8 cellular contexts compared by ENCODE assay signal in the genomic region with DNA sequence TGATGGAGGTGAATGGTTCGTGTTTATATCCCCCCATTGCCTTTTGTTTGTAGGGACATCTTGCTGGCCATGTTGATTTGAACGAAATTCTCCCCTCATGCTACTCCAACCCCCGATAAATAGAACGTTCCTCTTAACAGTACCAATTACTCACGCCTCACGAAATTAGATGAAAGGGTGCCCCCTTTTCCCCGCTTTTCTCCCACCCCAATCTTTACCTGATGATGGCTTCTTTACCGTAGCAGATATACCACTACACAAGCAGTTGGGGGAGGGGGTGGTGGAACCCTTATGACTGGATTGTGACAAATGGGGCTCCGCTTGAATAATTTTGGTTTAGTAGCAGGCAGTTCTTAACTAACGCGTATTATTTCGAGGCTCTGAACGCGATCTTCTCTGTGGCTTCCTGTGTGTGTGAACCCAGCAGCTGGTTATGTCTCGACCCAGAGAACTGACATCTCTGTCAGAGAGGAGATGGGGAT. TPM values are rescaled to one million over a fixed set of nuclear protein-coding genes. Genes with fewer than 3 reads are reported as not detected.
A peak's percentile ranks its signal among the peaks of the same experiment; 100 is the strongest.
DNase-seq lines count a peak whose midpoint lies in the region; ATAC-seq and TF ChIP-seq lines count a peak whose summit lies in the region.

No MANE protein-coding gene starts in this region.

- H3K27ac Mint-ChIP-seq in naive B cell: peak overlapping the region; percentile 86 to 97 (median 96)
- peak overlapping the region; percentile 93 for H3K27ac Mint-ChIP-seq in stimulated activated naive B cell treated with anti-CD40 and anti-IgM and Interleukin-4, amounts not matched to agents 10 μg/mL and 1 μg/mL and 100 μg/mL, for 72 hours

- H3K4me3 Mint-ChIP-seq in naive B cell: peak overlapping the region; percentile 84 to 97 (median 92)
- H3K4me3 Mint-ChIP-seq in stimulated activated naive B cell treated with anti-CD40 and anti-IgM and Interleukin-4, amounts not matched to agents 10 μg/mL and 1 μg/mL and 100 μg/mL, for 72 hours: peak overlapping the region; percentile 84 to 91

- no peak for TF ChIP-seq CTCF in GM12865 (IDR thresholded peaks at IDR 0.05; ENCODE audit: insufficient read depth, low read depth, low read length, missing control alignments)
- TF ChIP-seq CTCF in epithelial cell of proximal tubule (conservative IDR thresholded peaks at IDR 0.05; ENCODE audit: low read depth, low read length): no peak

- peak overlapping the region; percentile 64 for H3K4me3 ChIP-seq in GM12865 (ENCODE audit: low read depth, low read length)
- H3K4me3 ChIP-seq in epithelial cell of proximal tubule (ENCODE audit: low read depth, low read length): peak overlapping the region; percentile 80

- no peaks in the 10 kb centered on the region for H3K9me3 Mint-ChIP-seq in naive B cell
- no peaks in the 10 kb centered on the region for H3K9me3 Mint-ChIP-seq in stimulated activated naive B cell treated with anti-CD40 and anti-IgM and Interleukin-4, amounts not matched to agents 10 μg/mL and 1 μg/mL and 100 μg/mL, for 72 hours

- peaks cover 23 to 48% (median 30%) of the 10 kb centered on the region in 3 donors for H3K4me1 Mint-ChIP-seq in naive B cell
- H3K4me1 Mint-ChIP-seq in stimulated activated naive B cell treated with anti-CD40 and anti-IgM and Interleukin-4, amounts not matched to agents 10 μg/mL and 1 μg/mL and 100 μg/mL, for 72 hours: peaks cover 10 to 26% of the 10 kb centered on the region in 2 donors

- H3K36me3 Mint-ChIP-seq in naive B cell: no peaks in the 10 kb centered on the region
- H3K36me3 Mint-ChIP-seq in stimulated activated naive B cell treated with anti-CD40 and anti-IgM and Interleukin-4, amounts not matched to agents 10 μg/mL and 1 μg/mL and 100 μg/mL, for 72 hours: no peaks in the 10 kb centered on the region

- DNase-seq in GM12865 (ENCODE audit: low read depth): peak; percentile 95
- peak; percentile 66 for DNase-seq in NCI-H69 (lab: John Stamatoyannopoulos, UW)
- DNase-seq in activated CD8-positive, alpha-beta memory T cell treated with anti-CD3 and anti-CD28 coated beads, Interleukin-2, amount 50 U/mL, for 1 hour (ENCODE audit: extremely low read depth): peak; percentile 22
- DNase-seq in epithelial cell of proximal tubule (ENCODE audit: low read depth): peak; percentile 39
- peak; percentile 64 for DNase-seq in naive B cell
- DNase-seq in stimulated activated naive B cell treated with anti-CD40 and anti-IgM and Interleukin-4, amounts not matched to agents 10 μg/mL and 1 μg/mL and 100 μg/mL, for 72 hours: peak; percentile 56
- DNase-seq in iPS-NIHi7 (ENCODE audit: extremely low spot score): no peak

- H3K27me3 Mint-ChIP-seq in naive B cell: peaks cover 0 to 4% (median 0%) of the 10 kb centered on the region in 3 donors
- peaks cover 0 to 5% of the 10 kb centered on the region in 2 donors for H3K27me3 Mint-ChIP-seq in stimulated activated naive B cell treated with anti-CD40 and anti-IgM and Interleukin-4, amounts not matched to agents 10 μg/mL and 1 μg/mL and 100 μg/mL, for 72 hours

- ATAC-seq in HG02642 (IDR thresholded peaks at IDR 0.05; ENCODE audit: poor library complexity, unreplicated experiment): peak; percentile 32
- peak; percentile 47 to 58 for ATAC-seq in naive B cell (ENCODE audit: low read depth in 2 of 2)
- ATAC-seq in stimulated activated naive B cell treated with anti-CD40 and anti-IgM and Interleukin-4, amounts not matched to agents 10 μg/mL and 1 μg/mL and 100 μg/mL, for 72 hours (replicated peaks): peak; percentile 64 to 67

RNA-seq across cellular contexts. Expression of a gene that starts 1.1 kb away (rescaled TPM):
- total RNA-seq in epithelial cell of proximal tubule: 10.4 and 12.0 TPM in 2 replicates
- polyA plus RNA-seq in naive B cell (ENCODE audit: low read depth in 6 of 6): 100 to 1,000 TPM; 141 to 207 (median 162) TPM
